In the genomic region with DNA sequence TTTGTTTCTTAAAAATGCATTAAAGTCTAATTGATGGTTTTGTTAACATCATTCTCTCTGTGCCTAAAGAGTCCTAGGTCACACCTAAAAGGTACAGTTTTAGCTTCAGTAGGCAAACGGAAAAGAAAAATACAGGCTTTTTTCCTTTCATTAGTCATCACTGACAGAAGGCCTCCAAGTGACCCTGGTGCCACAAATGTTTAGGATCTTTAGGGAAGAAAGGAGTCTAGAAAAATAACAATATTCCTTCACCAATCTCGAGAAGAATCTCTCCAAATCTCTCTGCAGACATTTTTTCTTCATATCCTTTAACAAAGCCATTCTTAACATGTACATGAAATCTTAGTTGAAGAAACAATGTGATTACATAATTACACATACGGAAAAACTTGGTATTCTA, we compare ENCODE assay signal across 8 cellular contexts.
DNase-seq lines count a peak whose midpoint lies in the region; ATAC-seq and TF ChIP-seq lines count a peak whose summit lies in the region.

No MANE protein-coding gene starts in this region.

- peaks cover 60% of the 10 kb centered on the region for H3K27me3 Mint-ChIP-seq in T-helper 1 cell treated with Interleukin-12 subunit alpha and Interleukin-12 subunit beta and Interleukin-4 antibody, amounts not matched to agents 30 μg/mL and 1 μg/mL, for 36 hours (ENCODE audit: low read depth)
- no peaks in the 10 kb centered on the region for H3K27me3 Mint-ChIP-seq in stimulated activated memory B cell treated with anti-CD40 and anti-IgM and Interleukin-4, amounts not matched to agents 10 μg/mL and 1 μg/mL and 100 μg/mL, for 72 hours

- TF ChIP-seq CTCF in WI38 (IDR thresholded peaks at IDR 0.05; ENCODE audit: low read depth, low read length) = no peak

- no peaks in the 10 kb centered on the region for H3K9me3 Mint-ChIP-seq in T-helper 1 cell treated with Interleukin-12 subunit alpha and Interleukin-12 subunit beta and Interleukin-4 antibody, amounts not matched to agents 30 μg/mL and 1 μg/mL, for 36 hours
- H3K9me3 Mint-ChIP-seq in stimulated activated memory B cell treated with anti-CD40 and anti-IgM and Interleukin-4, amounts not matched to agents 10 μg/mL and 1 μg/mL and 100 μg/mL, for 72 hours = peaks cover 9% of the 10 kb centered on the region

- H3K4me3 ChIP-seq in WI38 (ENCODE audit: low read depth, low read length) (peak overlapping the region; percentile 65), iPS-11a (ENCODE audit: low read depth, low read length) (peak overlapping the region; percentile 82)

- H3K4me1 Mint-ChIP-seq in T-helper 1 cell treated with Interleukin-12 subunit alpha and Interleukin-12 subunit beta and Interleukin-4 antibody, amounts not matched to agents 30 μg/mL and 1 μg/mL, for 36 hours (ENCODE audit: low read depth) = peaks cover 8% of the 10 kb centered on the region
- peaks cover 63% of the 10 kb centered on the region for H3K4me1 Mint-ChIP-seq in stimulated activated memory B cell treated with anti-CD40 and anti-IgM and Interleukin-4, amounts not matched to agents 10 μg/mL and 1 μg/mL and 100 μg/mL, for 72 hours

- no peak for ATAC-seq in stimulated activated memory B cell treated with anti-CD40 and anti-IgM and Interleukin-4, amounts not matched to agents 10 μg/mL and 1 μg/mL and 100 μg/mL, for 72 hours
- no peak for ATAC-seq in HG03457 (IDR thresholded peaks at IDR 0.05; ENCODE audit: unreplicated experiment)

- peaks cover 2% of the 10 kb centered on the region for H3K36me3 Mint-ChIP-seq in T-helper 1 cell treated with Interleukin-12 subunit alpha and Interleukin-12 subunit beta and Interleukin-4 antibody, amounts not matched to agents 30 μg/mL and 1 μg/mL, for 36 hours (ENCODE audit: low read depth)
- H3K36me3 Mint-ChIP-seq in stimulated activated memory B cell treated with anti-CD40 and anti-IgM and Interleukin-4, amounts not matched to agents 10 μg/mL and 1 μg/mL and 100 μg/mL, for 72 hours = peaks cover 23% of the 10 kb centered on the region

- no peak for DNase-seq in T-helper 1 cell
- DNase-seq in activated CD4-positive, CD25-positive, alpha-beta regulatory T cell (lab: John Stamatoyannopoulos, UW) = no peak
- no peak for DNase-seq in cortex of kidney (lab: John Stamatoyannopoulos, UW)

- H3K27ac Mint-ChIP-seq in T-helper 1 cell treated with Interleukin-12 subunit alpha and Interleukin-12 subunit beta and Interleukin-4 antibody, amounts not matched to agents 30 μg/mL and 1 μg/mL, for 36 hours = no peak overlapping the region
- peak overlapping the region; percentile 87 for H3K27ac Mint-ChIP-seq in stimulated activated memory B cell treated with anti-CD40 and anti-IgM and Interleukin-4, amounts not matched to agents 10 μg/mL and 1 μg/mL and 100 μg/mL, for 72 hours

- peak overlapping the region; percentile 78 for H3K4me3 Mint-ChIP-seq in T-helper 1 cell treated with Interleukin-12 subunit alpha and Interleukin-12 subunit beta and Interleukin-4 antibody, amounts not matched to agents 30 μg/mL and 1 μg/mL, for 36 hours
- H3K4me3 Mint-ChIP-seq in stimulated activated memory B cell treated with anti-CD40 and anti-IgM and Interleukin-4, amounts not matched to agents 10 μg/mL and 1 μg/mL and 100 μg/mL, for 72 hours = peak overlapping the region; percentile 84
